In genomic region chr7:73477376-73477775, GRCh38 we compare ENCODE assay signal across 14 cellular contexts.
"Had no signal": no experiment of that assay in that cellular context is flagged by ENCODE, and none has a peak within 500 bp of the region (broad histone marks: within the 10 kb centered on the region; RNA-seq: fewer than 3 reads in every experiment).

No MANE protein-coding gene starts in this region.

- H3K27ac ChIP-seq: pancreas, sigmoid colon, transverse colon, vagina had no signal

- H3K4me1 Mint-ChIP-seq: endodermal cell had no signal

- DNase-seq: activated CD4-positive, alpha-beta T cell treated with anti-CD3 and anti-CD28 coated beads, Interleukin-2, amount 50 U/mL, for 1 hour; activated CD4-positive, CD25-positive, alpha-beta regulatory T cell; aorta; endodermal cell; head of caudate nucleus; immature natural killer cell; pancreas; sigmoid colon; stimulated activated CD4-positive, alpha-beta T cell treated with anti-CD3 and anti-CD28 coated beads, Interleukin-12 subunit alpha, Interleukin-12 subunit beta, amount 100 ng/mL, for 4 hours; stimulated activated naive CD4-positive, alpha-beta T cell; T-helper 2 cell; transverse colon had no signal

- H3K4me3 ChIP-seq: pancreas, sigmoid colon, transverse colon, vagina had no signal

- H3K4me1 ChIP-seq: pancreas, sigmoid colon, transverse colon, vagina had no signal

- H3K4me3 Mint-ChIP-seq: endodermal cell, immature natural killer cell had no signal

- ATAC-seq: pancreas had no signal

- H3K9me3 Mint-ChIP-seq: activated T-helper 2 cell treated with anti-CD3 and anti-CD28 coated beads, Interferon-gamma antibody, Interleukin-2, Interleukin-4, amounts not matched to agents 10 μg/mL and 5 μg/mL and 100 μg/mL, durations not matched to agents 14 hours and 24 hours and 36 hours; endodermal cell; immature natural killer cell had no signal

- H3K9me3 ChIP-seq: pancreas, sigmoid colon, transverse colon, vagina had no signal

- H3K27me3 ChIP-seq: pancreas, sigmoid colon, transverse colon, vagina had no signal
